ENCODE assay signal across 8 cellular contexts in genomic region chr9:121282309-121283071, GRCh38. TPM values are rescaled to one million over a fixed set of nuclear protein-coding genes. Genes with fewer than 3 reads are reported as not detected.
DNase-seq lines count a peak whose midpoint lies in the region; ATAC-seq lines count a peak whose summit lies in the region.

No MANE protein-coding gene starts in this region.

- no peak overlapping the region for H3K4me3 Mint-ChIP-seq in stimulated activated naive B cell treated with anti-CD40 and anti-IgM and Interleukin-4, amounts not matched to agents 10 μg/mL and 1 μg/mL and 100 μg/mL, for 72 hours
- no peak overlapping the region for H3K4me3 Mint-ChIP-seq in activated naive CD8-positive, alpha-beta T cell treated with anti-CD3 and anti-CD28 coated beads, Interleukin-2, amount 50 U/mL, for 24 hours

- H3K27ac Mint-ChIP-seq in stimulated activated naive B cell treated with anti-CD40 and anti-IgM and Interleukin-4, amounts not matched to agents 10 μg/mL and 1 μg/mL and 100 μg/mL, for 72 hours: peak overlapping the region; percentile 73
- H3K27ac Mint-ChIP-seq in activated naive CD8-positive, alpha-beta T cell treated with anti-CD3 and anti-CD28 coated beads, Interleukin-2, amount 50 U/mL, for 24 hours: no peak overlapping the region

- peaks cover 52 to 75% of the 10 kb centered on the region in 2 donors for H3K4me1 Mint-ChIP-seq in stimulated activated naive B cell treated with anti-CD40 and anti-IgM and Interleukin-4, amounts not matched to agents 10 μg/mL and 1 μg/mL and 100 μg/mL, for 72 hours
- H3K4me1 Mint-ChIP-seq in activated naive CD8-positive, alpha-beta T cell treated with anti-CD3 and anti-CD28 coated beads, Interleukin-2, amount 50 U/mL, for 24 hours: peaks cover 28% of the 10 kb centered on the region

- H3K36me3 Mint-ChIP-seq in stimulated activated naive B cell treated with anti-CD40 and anti-IgM and Interleukin-4, amounts not matched to agents 10 μg/mL and 1 μg/mL and 100 μg/mL, for 72 hours: peaks cover 25 to 42% of the 10 kb centered on the region in 2 donors
- H3K36me3 Mint-ChIP-seq in activated naive CD8-positive, alpha-beta T cell treated with anti-CD3 and anti-CD28 coated beads, Interleukin-2, amount 50 U/mL, for 24 hours (ENCODE audit: low read depth): no peaks in the 10 kb centered on the region

- no peaks in the 10 kb centered on the region for H3K9me3 Mint-ChIP-seq in stimulated activated naive B cell treated with anti-CD40 and anti-IgM and Interleukin-4, amounts not matched to agents 10 μg/mL and 1 μg/mL and 100 μg/mL, for 72 hours
- no peaks in the 10 kb centered on the region for H3K9me3 Mint-ChIP-seq in activated naive CD8-positive, alpha-beta T cell treated with anti-CD3 and anti-CD28 coated beads, Interleukin-2, amount 50 U/mL, for 24 hours

- ATAC-seq in stimulated activated naive B cell treated with anti-CD40 and anti-IgM and Interleukin-4, amounts not matched to agents 10 μg/mL and 1 μg/mL and 100 μg/mL, for 72 hours (replicated peaks): peak; percentile 57 to 59
- ATAC-seq in activated naive CD8-positive, alpha-beta T cell treated with anti-CD3 and anti-CD28 coated beads, Interleukin-2, amount 50 U/mL, for 24 hours: no peak
- ATAC-seq in HG03175 (IDR thresholded peaks at IDR 0.05; ENCODE audit: unreplicated experiment): no peak

- peak overlapping the region; percentile 87 for H3K27ac ChIP-seq in angular gyrus (ENCODE audit: low read depth, low read length)

- peak; percentile 58 for DNase-seq in H4 (ENCODE audit: low spot score)
- peak; percentile 70 for DNase-seq in iris pigment epithelial cell (ENCODE audit: low read depth)
- peak; percentile 26 for DNase-seq in stimulated activated naive B cell treated with anti-CD40 and anti-IgM and Interleukin-4, amounts not matched to agents 10 μg/mL and 1 μg/mL and 100 μg/mL, for 72 hours
- DNase-seq in activated naive CD8-positive, alpha-beta T cell treated with anti-CD3 and anti-CD28 coated beads, Interleukin-2, amount 50 U/mL, for 24 hours: no peak
- DNase-seq in NCI-H2081 treated with DMSO at 0.1 percent for 48 hours (lab: John Stamatoyannopoulos, UW): no peak
- no peak for DNase-seq in DMS153 treated with DMSO at 0.1 percent for 48 hours (lab: John Stamatoyannopoulos, UW; ENCODE audit: unreplicated experiment)

- no peaks in the 10 kb centered on the region for H3K27me3 Mint-ChIP-seq in stimulated activated naive B cell treated with anti-CD40 and anti-IgM and Interleukin-4, amounts not matched to agents 10 μg/mL and 1 μg/mL and 100 μg/mL, for 72 hours
- H3K27me3 Mint-ChIP-seq in activated naive CD8-positive, alpha-beta T cell treated with anti-CD3 and anti-CD28 coated beads, Interleukin-2, amount 50 U/mL, for 24 hours: no peaks in the 10 kb centered on the region

RNA-seq across cellular contexts. Expression of gene GSN, which starts 14.5 kb away (rescaled TPM):
- total RNA-seq in H4 (2014; rRNA removed; shearing (Covaris generic)): 125 and 137 TPM in 2 replicates

Comparison
In these comparisons a context has a peak if more than half of its experiments do, and no peak if none do; other contexts are left out.
1. DNase-seq: peak in H4 (single experiment), iris pigment epithelial cell (single experiment) and stimulated activated naive B cell treated with anti-CD40 and anti-IgM and Interleukin-4, amounts not matched to agents 10 μg/mL and 1 μg/mL and 100 μg/mL, for 72 hours (single experiment); none in activated naive CD8-positive, alpha-beta T cell treated with anti-CD3 and anti-CD28 coated beads, Interleukin-2, amount 50 U/mL, for 24 hours (single experiment), NCI-H2081 treated with DMSO at 0.1 percent for 48 hours (single experiment) and DMS153 treated with DMSO at 0.1 percent for 48 hours (single experiment).
2. ATAC-seq: peak in stimulated activated naive B cell treated with anti-CD40 and anti-IgM and Interleukin-4, amounts not matched to agents 10 μg/mL and 1 μg/mL and 100 μg/mL, for 72 hours (2 of 2); none in activated naive CD8-positive, alpha-beta T cell treated with anti-CD3 and anti-CD28 coated beads, Interleukin-2, amount 50 U/mL, for 24 hours (single experiment) and HG03175 (single experiment).